ENCODE assay signal across 30 cellular contexts in the genomic region with DNA sequence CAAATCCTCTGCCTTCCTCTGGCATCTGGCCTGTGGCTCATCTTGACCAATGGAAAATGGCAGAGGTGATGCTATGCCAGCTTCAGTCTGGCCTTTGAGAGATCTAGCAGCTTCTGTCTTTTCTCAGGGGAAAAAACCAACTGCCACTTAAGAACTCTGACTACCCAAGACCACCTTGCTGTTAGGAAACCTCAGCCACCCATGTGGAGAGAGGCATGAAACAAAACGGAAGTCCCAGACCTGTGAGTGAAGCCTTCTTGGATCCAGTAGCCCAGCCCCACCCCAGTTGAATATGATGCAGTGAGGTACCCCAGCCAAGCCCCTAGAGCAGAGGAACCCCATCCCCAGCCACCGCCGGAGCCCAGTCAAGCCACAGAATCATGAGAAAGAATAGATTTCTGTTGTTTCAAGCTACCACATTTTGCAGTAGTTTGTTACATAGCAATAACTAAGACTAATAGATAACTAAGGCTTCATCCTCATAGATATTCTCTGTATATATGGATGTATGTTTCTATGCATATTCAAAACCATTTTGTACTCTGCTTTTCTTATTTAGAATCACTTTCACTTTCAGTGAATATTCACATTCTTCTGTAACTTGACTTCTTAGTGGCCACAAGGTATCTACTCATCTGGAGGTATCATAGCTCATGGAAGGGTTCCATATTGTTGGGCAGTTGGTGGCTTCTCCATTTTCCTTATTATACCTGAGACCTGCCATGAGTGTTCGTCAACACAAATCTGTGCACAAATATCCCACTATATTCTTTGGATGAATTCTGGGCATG.
"Had no signal": no experiment of that assay in that cellular context is flagged by ENCODE, and none has a peak within 500 bp of the region (broad histone marks: within the 10 kb centered on the region; RNA-seq: fewer than 3 reads in every experiment).

No MANE protein-coding gene starts in this region.

- H3K27me3 ChIP-seq: left lung, pancreas, sigmoid colon, spleen, suprapubic skin, tibial artery, upper lobe of right lung had no signal

- H3K4me1 ChIP-seq: left lung, lower lobe of right lung, pancreas, prostate gland, sigmoid colon, spleen, suprapubic skin, tibial artery, upper lobe of right lung had no signal

- H3K4me1 Mint-ChIP-seq: immature natural killer cell; nephron; neural crest cell; stimulated activated effector memory CD8-positive, alpha-beta T cell treated with anti-CD3 and anti-CD28 coated beads, Interleukin-12 subunit alpha, Interleukin-12 subunit beta, amount 100 ng/mL, for 72 hours had no signal

- H3K36me3 ChIP-seq: left lung, lower lobe of right lung, pancreas, prostate gland, sigmoid colon, spleen, suprapubic skin, thoracic aorta, tibial artery, upper lobe of right lung had no signal

- ATAC-seq: left colon; left lung; lower lobe of right lung; mucosa of descending colon; naive thymus-derived CD8-positive, alpha-beta T cell; pancreas; right cardiac atrium; stimulated activated effector memory CD8-positive, alpha-beta T cell treated with anti-CD3 and anti-CD28 coated beads, Interleukin-12 subunit alpha, Interleukin-12 subunit beta, amount 100 ng/mL, for 72 hours; upper lobe of right lung had no signal

- H3K9me3 Mint-ChIP-seq: nephron; neural crest cell; stimulated activated effector memory CD8-positive, alpha-beta T cell treated with anti-CD3 and anti-CD28 coated beads, Interleukin-12 subunit alpha, Interleukin-12 subunit beta, amount 100 ng/mL, for 72 hours had no signal

- H3K36me3 Mint-ChIP-seq: immature natural killer cell; naive thymus-derived CD8-positive, alpha-beta T cell; stimulated activated effector memory CD8-positive, alpha-beta T cell treated with anti-CD3 and anti-CD28 coated beads, Interleukin-12 subunit alpha, Interleukin-12 subunit beta, amount 100 ng/mL, for 72 hours had no signal

- H3K27ac ChIP-seq: left lung, lower lobe of right lung, pancreas, prostate gland, sigmoid colon, spleen, suprapubic skin, thoracic aorta, tibial artery, upper lobe of right lung had no signal

- H3K4me3 Mint-ChIP-seq: immature natural killer cell; naive thymus-derived CD8-positive, alpha-beta T cell; nephron; neural crest cell; stimulated activated effector memory CD8-positive, alpha-beta T cell treated with anti-CD3 and anti-CD28 coated beads, Interleukin-12 subunit alpha, Interleukin-12 subunit beta, amount 100 ng/mL, for 72 hours had no signal

- H3K9me3 ChIP-seq: left lung, lower lobe of right lung, mucosa of descending colon, pancreas, prostate gland, sigmoid colon, spleen, suprapubic skin, thoracic aorta, tibial artery, upper lobe of right lung had no signal

- DNase-seq: hypothalamus; immature natural killer cell; kidney; left colon; left lung; lower lobe of right lung; mammary epithelial cell; mesenchymal stem cell; midbrain; mucosa of descending colon; naive thymus-derived CD8-positive, alpha-beta T cell; nucleus accumbens; pancreas; posterior cingulate gyrus; retina; right cardiac atrium; sigmoid colon; small intestine; spleen; stimulated activated CD4-positive, alpha-beta T cell treated with anti-CD3 and anti-CD28 coated beads, Interleukin-4, amount 100 ng/mL, for 24 hours; stimulated activated naive CD4-positive, alpha-beta T cell treated with Interleukin-2 at 50 U/mL for 16 hours; tibial artery; trophoblast cell; upper lobe of right lung had no signal

- H3K4me3 ChIP-seq: left lung, lower lobe of right lung, mucosa of descending colon, pancreas, prostate gland, sigmoid colon, spleen, suprapubic skin, thoracic aorta, tibial artery, upper lobe of right lung had no signal

- H3K27ac Mint-ChIP-seq: immature natural killer cell; naive thymus-derived CD8-positive, alpha-beta T cell; nephron; stimulated activated effector memory CD8-positive, alpha-beta T cell treated with anti-CD3 and anti-CD28 coated beads, Interleukin-12 subunit alpha, Interleukin-12 subunit beta, amount 100 ng/mL, for 72 hours had no signal
